Comparison of ENCODE assay signal across 1 cellular context in genomic region chr4:74223801-74224200, GRCh38.
TF ChIP-seq lines count a peak whose summit lies in the region.

No MANE protein-coding gene starts in this region.

TF ChIP-seq in HepG2, 621 proteins besides CTCF, POLR2A, EP300 and RAD21 (continued from another document):
- TF ChIP-seq NFAT5 (CRISPR knock-in tag; IDR thresholded peaks at IDR 0.05) (no peak), ZNF264 (CRISPR knock-in tag; IDR thresholded peaks at IDR 0.05) (no peak), MXD3 (CRISPR knock-in tag; IDR thresholded peaks at IDR 0.05) (no peak), ZNF773 (CRISPR knock-in tag; IDR thresholded peaks at IDR 0.05; ENCODE audit: borderline replicate concordance) (no peak), TGIF2 (CRISPR knock-in tag; IDR thresholded peaks at IDR 0.05) (no peak), ZKSCAN8 (CRISPR knock-in tag; IDR thresholded peaks at IDR 0.05; ENCODE audit: borderline replicate concordance) (no peak)
